ENCODE assay signal across 3 cellular contexts in genomic region chr1:59619576-59619975, GRCh38.
"Had no signal": no experiment of that assay in that cellular context is flagged by ENCODE, and none has a peak within 500 bp of the region (broad histone marks: within the 10 kb centered on the region; RNA-seq: fewer than 3 reads in every experiment).

No MANE protein-coding gene starts in this region.

- H3K4me3 ChIP-seq: GM23338 had no signal

- H2AFZ ChIP-seq: GM23338 had no signal

- DNase-seq: H9, HCEC 1CT had no signal

- H3K4me2 ChIP-seq: GM23338 had no signal

- ATAC-seq: GM23338 had no signal
